11 cellular contexts compared by ENCODE assay signal in genomic region chr7:7889791-7890568, GRCh38.
"Had no signal": no experiment of that assay in that cellular context is flagged by ENCODE, and none has a peak within 500 bp of the region (broad histone marks: within the 10 kb centered on the region; RNA-seq: fewer than 3 reads in every experiment).

No MANE protein-coding gene starts in this region.

- ATAC-seq: gastrocnemius medialis, left ventricle myocardium superior had no signal

- FAIRE-seq: colon, keratinocyte had no signal

- H3K27me3 ChIP-seq: gastrocnemius medialis, ovary, stomach had no signal

- H3K4me1 ChIP-seq: gastrocnemius medialis, stomach had no signal

- H3K27ac ChIP-seq: gastrocnemius medialis, ovary, stomach, thoracic aorta, VCaP had no signal

- H3K9me3 ChIP-seq: gastrocnemius medialis, ovary, stomach, thoracic aorta had no signal

- H3K36me3 ChIP-seq: gastrocnemius medialis, ovary, thoracic aorta had no signal

- DNase-seq: activated CD4-positive, alpha-beta T cell treated with anti-CD3 and anti-CD28 coated beads for 4 hours; activated naive CD4-positive, alpha-beta T cell treated with Interleukin-2 at 50 U/mL for 16 hours; gastrocnemius medialis; left ventricle myocardium superior; ovary; stimulated activated CD4-positive, alpha-beta T cell treated with anti-CD3 and anti-CD28 coated beads, Interleukin-4, amount 100 ng/mL, for 4 hours; stomach had no signal

- H3K4me3 ChIP-seq: gastrocnemius medialis, ovary, stomach, thoracic aorta had no signal
